19 cellular contexts compared by ENCODE assay signal in the genomic region with DNA sequence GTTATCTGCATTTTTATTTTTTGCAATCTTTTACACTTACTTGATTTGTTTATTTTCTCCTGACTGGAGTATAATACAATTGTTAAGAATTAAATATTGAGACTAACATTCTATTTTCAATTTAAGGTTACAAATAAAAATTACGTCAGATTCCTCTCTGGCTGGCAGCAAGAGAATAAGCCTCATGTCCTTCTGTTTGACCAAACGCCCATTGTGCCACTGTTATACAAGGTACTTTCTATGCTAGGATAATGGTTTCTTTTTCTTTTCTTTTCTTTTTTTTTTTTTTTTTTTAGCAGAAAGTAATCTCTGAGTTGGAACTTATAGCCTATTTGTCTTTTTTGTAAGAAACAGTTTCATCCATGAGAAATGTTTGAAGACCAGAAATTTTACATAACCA. TPM values are rescaled to one million over a fixed set of nuclear protein-coding genes. Genes with fewer than 3 reads are reported as not detected.
"Had no signal": no experiment of that assay in that cellular context is flagged by ENCODE, and none has a peak within 500 bp of the region (broad histone marks: within the 10 kb centered on the region; RNA-seq: fewer than 3 reads in every experiment).

No MANE protein-coding gene starts in this region.

- H3K27ac ChIP-seq: coronary artery, left lung, ovary, right lobe of liver, testis, tibial artery, upper lobe of left lung had no signal

- H3K27me3 Mint-ChIP-seq: central memory CD8-positive, alpha-beta T cell; effector memory CD8-positive, alpha-beta T cell; stimulated activated naive CD8-positive, alpha-beta T cell treated with anti-CD3 and anti-CD28 coated beads, Interleukin-15, amount 100 ng/mL, for 72 hours had no signal

- H3K4me1 Mint-ChIP-seq: central memory CD8-positive, alpha-beta T cell; natural killer cell; stimulated activated naive CD8-positive, alpha-beta T cell treated with anti-CD3 and anti-CD28 coated beads, Interleukin-15, amount 100 ng/mL, for 72 hours had no signal

- H3K4me3 Mint-ChIP-seq: central memory CD8-positive, alpha-beta T cell; effector memory CD8-positive, alpha-beta T cell; natural killer cell; stimulated activated naive CD8-positive, alpha-beta T cell treated with anti-CD3 and anti-CD28 coated beads, Interleukin-15, amount 100 ng/mL, for 72 hours had no signal

- H3K4me3 ChIP-seq: coronary artery, left lung, ovary, right lobe of liver, testis, tibial artery, upper lobe of left lung had no signal

- H3K9me3 ChIP-seq: left lung, ovary, right lobe of liver, testis, tibial artery, upper lobe of left lung had no signal

- H3K27ac Mint-ChIP-seq: natural killer cell had no signal

- H3K9me3 Mint-ChIP-seq: central memory CD8-positive, alpha-beta T cell; effector memory CD8-positive, alpha-beta T cell; natural killer cell; stimulated activated naive CD8-positive, alpha-beta T cell treated with anti-CD3 and anti-CD28 coated beads, Interleukin-15, amount 100 ng/mL, for 72 hours had no signal

- DNase-seq: dermis blood vessel endothelial cell; effector memory CD8-positive, alpha-beta T cell; left cardiac atrium; left lung; natural killer cell; occipital lobe; ovary; right lobe of liver; small intestine; stimulated activated CD4-positive, alpha-beta T cell treated with anti-CD3 and anti-CD28 coated beads, Interleukin-15, amount 100 ng/mL, for 24 hours; stimulated activated CD4-positive, alpha-beta T cell treated with anti-CD3 and anti-CD28 coated beads, Interleukin-2, amount 100 ng/mL, for 48 hours; stimulated activated naive CD4-positive, alpha-beta T cell; stimulated activated naive CD8-positive, alpha-beta T cell treated with anti-CD3 and anti-CD28 coated beads, Interleukin-15, amount 100 ng/mL, for 72 hours; testis; tibial artery; upper lobe of left lung had no signal

- H3K27me3 ChIP-seq: left lung, ovary, right lobe of liver, testis, tibial artery, upper lobe of left lung had no signal

- H3K36me3 ChIP-seq: ovary had no signal

- H3K4me1 ChIP-seq: left lung, right lobe of liver, testis, tibial artery, upper lobe of left lung had no signal

RNA-seq across cellular contexts. Expression of a gene that starts 38.2 kb away (rescaled TPM):
- polyA plus RNA-seq: neural cell had no signal
